ENCODE assay signal across 2 cellular contexts in the genomic region with DNA sequence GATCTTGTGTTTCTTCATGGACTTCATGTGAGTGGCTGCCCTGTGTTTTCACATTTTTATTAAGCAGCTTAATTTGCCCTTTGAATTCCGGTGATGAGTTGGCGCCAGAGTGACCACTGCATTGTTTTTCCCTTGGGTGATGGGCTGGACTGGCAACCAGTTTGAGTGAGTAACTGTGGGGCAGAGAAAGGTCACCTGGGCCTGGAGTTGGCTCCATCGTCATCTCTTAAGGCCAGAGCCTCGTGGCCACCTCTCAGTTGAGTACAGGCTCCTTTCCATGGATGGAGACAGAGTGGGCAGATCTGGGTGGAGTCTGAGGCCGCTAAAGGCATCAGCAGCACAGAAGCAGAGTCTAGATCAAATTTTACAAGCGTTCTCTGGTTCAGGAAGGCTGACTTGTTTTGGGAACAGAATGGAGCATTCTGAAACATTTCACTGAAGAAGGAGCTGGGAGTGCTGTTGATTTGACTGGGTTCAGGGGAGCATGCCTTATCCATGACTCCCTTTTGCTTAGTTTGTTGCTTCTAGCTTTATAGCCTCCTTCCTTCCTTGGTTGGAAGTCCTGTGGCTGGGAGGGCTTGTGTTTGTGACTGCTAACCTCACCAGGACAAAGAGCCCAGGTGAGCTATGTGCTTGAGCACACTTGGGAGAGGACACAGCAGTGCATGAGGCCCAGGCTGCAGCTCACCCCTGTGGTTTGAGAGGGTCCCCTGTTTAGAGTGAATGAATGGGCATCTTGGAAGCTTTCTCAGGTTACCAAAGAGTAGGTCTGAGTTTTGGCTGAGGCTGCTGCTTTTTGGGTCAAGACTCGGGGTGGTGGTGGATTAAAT.
TF ChIP-seq lines count a peak whose summit lies in the region.

No MANE protein-coding gene starts in this region.

TF ChIP-seq in GM23338, 12 proteins besides CTCF, POLR2A, EP300 and RAD21 (continues in another document):
- no peak for TF ChIP-seq JUNB (IDR thresholded peaks at IDR 0.05; ENCODE audit: unreplicated experiment)
- TF ChIP-seq ZNF114 (CRISPR knock-in tag; IDR thresholded peaks at IDR 0.05), result no peak
- no peak for TF ChIP-seq CREB1 (CRISPR knock-in tag; IDR thresholded peaks at IDR 0.05; ENCODE audit: low read depth)
- no peak for TF ChIP-seq POLR2AphosphoS5 (IDR thresholded peaks at IDR 0.05; ENCODE audit: low read depth)
- TF ChIP-seq, protein P1, sequence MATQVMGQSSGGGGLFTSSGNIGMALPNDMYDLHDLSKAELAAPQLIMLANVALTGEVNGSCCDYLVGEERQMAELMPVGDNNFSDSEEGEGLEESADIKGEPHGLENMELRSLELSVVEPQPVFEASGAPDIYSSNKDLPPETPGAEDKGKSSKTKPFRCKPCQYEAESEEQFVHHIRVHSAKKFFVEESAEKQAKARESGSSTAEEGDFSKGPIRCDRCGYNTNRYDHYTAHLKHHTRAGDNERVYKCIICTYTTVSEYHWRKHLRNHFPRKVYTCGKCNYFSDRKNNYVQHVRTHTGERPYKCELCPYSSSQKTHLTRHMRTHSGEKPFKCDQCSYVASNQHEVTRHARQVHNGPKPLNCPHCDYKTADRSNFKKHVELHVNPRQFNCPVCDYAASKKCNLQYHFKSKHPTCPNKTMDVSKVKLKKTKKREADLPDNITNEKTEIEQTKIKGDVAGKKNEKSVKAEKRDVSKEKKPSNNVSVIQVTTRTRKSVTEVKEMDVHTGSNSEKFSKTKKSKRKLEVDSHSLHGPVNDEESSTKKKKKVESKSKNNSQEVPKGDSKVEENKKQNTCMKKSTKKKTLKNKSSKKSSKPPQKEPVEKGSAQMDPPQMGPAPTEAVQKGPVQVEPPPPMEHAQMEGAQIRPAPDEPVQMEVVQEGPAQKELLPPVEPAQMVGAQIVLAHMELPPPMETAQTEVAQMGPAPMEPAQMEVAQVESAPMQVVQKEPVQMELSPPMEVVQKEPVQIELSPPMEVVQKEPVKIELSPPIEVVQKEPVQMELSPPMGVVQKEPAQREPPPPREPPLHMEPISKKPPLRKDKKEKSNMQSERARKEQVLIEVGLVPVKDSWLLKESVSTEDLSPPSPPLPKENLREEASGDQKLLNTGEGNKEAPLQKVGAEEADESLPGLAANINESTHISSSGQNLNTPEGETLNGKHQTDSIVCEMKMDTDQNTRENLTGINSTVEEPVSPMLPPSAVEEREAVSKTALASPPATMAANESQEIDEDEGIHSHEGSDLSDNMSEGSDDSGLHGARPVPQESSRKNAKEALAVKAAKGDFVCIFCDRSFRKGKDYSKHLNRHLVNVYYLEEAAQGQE (IDR thresholded peaks at IDR 0.05; ENCODE audit: unreplicated experiment), result no peak
- TF ChIP-seq NANOG (IDR thresholded peaks at IDR 0.05; ENCODE audit: borderline replicate concordance), result no peak
- no peak for TF ChIP-seq EZH2phosphoT487 (IDR thresholded peaks at IDR 0.05; ENCODE audit: unreplicated experiment)
- TF ChIP-seq ZNF331 (CRISPR knock-in tag; IDR thresholded peaks at IDR 0.05; ENCODE audit: low read depth), result no peak
- TF ChIP-seq, protein P2, sequence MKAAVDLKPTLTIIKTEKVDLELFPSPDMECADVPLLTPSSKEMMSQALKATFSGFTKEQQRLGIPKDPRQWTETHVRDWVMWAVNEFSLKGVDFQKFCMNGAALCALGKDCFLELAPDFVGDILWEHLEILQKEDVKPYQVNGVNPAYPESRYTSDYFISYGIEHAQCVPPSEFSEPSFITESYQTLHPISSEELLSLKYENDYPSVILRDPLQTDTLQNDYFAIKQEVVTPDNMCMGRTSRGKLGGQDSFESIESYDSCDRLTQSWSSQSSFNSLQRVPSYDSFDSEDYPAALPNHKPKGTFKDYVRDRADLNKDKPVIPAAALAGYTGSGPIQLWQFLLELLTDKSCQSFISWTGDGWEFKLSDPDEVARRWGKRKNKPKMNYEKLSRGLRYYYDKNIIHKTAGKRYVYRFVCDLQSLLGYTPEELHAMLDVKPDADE (IDR thresholded peaks at IDR 0.05), result no peak

TF ChIP-seq in K562, 482 proteins besides CTCF, POLR2A, EP300 and RAD21 (continues in another document):
- TF ChIP-seq NR2C2 (CRISPR knock-in tag; IDR thresholded peaks at IDR 0.05), result no peak
- TF ChIP-seq NR2C2 (tag; IDR thresholded peaks at IDR 0.05), result no peak
- TF ChIP-seq ZSCAN32 (CRISPR knock-in tag; IDR thresholded peaks at IDR 0.05), result no peak
- TF ChIP-seq, protein P3, sequence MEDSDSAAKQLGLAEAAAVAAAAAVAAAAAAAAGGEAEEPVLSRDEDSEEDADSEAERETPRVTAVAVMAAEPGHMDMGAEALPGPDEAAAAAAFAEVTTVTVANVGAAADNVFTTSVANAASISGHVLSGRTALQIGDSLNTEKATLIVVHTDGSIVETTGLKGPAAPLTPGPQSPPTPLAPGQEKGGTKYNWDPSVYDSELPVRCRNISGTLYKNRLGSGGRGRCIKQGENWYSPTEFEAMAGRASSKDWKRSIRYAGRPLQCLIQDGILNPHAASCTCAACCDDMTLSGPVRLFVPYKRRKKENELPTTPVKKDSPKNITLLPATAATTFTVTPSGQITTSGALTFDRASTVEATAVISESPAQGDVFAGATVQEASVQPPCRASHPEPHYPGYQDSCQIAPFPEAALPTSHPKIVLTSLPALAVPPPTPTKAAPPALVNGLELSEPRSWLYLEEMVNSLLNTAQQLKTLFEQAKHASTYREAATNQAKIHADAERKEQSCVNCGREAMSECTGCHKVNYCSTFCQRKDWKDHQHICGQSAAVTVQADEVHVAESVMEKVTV (CRISPR knock-in tag; IDR thresholded peaks at IDR 0.05), result no peak
- TF ChIP-seq, protein P4, sequence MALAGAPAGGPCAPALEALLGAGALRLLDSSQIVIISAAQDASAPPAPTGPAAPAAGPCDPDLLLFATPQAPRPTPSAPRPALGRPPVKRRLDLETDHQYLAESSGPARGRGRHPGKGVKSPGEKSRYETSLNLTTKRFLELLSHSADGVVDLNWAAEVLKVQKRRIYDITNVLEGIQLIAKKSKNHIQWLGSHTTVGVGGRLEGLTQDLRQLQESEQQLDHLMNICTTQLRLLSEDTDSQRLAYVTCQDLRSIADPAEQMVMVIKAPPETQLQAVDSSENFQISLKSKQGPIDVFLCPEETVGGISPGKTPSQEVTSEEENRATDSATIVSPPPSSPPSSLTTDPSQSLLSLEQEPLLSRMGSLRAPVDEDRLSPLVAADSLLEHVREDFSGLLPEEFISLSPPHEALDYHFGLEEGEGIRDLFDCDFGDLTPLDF (CRISPR knock-in tag; IDR thresholded peaks at IDR 0.05), result 0 out of 2 replicates have a peak, but pooled peaks have one; percentile 63
- TF ChIP-seq BHLHE40 (IDR thresholded peaks at IDR 0.05; ENCODE audit: low read length), result no peak
- TF ChIP-seq, protein P5, sequence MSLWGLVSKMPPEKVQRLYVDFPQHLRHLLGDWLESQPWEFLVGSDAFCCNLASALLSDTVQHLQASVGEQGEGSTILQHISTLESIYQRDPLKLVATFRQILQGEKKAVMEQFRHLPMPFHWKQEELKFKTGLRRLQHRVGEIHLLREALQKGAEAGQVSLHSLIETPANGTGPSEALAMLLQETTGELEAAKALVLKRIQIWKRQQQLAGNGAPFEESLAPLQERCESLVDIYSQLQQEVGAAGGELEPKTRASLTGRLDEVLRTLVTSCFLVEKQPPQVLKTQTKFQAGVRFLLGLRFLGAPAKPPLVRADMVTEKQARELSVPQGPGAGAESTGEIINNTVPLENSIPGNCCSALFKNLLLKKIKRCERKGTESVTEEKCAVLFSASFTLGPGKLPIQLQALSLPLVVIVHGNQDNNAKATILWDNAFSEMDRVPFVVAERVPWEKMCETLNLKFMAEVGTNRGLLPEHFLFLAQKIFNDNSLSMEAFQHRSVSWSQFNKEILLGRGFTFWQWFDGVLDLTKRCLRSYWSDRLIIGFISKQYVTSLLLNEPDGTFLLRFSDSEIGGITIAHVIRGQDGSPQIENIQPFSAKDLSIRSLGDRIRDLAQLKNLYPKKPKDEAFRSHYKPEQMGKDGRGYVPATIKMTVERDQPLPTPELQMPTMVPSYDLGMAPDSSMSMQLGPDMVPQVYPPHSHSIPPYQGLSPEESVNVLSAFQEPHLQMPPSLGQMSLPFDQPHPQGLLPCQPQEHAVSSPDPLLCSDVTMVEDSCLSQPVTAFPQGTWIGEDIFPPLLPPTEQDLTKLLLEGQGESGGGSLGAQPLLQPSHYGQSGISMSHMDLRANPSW (CRISPR knock-in tag; IDR thresholded peaks at IDR 0.05), result peak; percentile 91
- TF ChIP-seq GABPB1 (CRISPR knock-in tag; IDR thresholded peaks at IDR 0.05), result no peak
- TF ChIP-seq, protein P6, sequence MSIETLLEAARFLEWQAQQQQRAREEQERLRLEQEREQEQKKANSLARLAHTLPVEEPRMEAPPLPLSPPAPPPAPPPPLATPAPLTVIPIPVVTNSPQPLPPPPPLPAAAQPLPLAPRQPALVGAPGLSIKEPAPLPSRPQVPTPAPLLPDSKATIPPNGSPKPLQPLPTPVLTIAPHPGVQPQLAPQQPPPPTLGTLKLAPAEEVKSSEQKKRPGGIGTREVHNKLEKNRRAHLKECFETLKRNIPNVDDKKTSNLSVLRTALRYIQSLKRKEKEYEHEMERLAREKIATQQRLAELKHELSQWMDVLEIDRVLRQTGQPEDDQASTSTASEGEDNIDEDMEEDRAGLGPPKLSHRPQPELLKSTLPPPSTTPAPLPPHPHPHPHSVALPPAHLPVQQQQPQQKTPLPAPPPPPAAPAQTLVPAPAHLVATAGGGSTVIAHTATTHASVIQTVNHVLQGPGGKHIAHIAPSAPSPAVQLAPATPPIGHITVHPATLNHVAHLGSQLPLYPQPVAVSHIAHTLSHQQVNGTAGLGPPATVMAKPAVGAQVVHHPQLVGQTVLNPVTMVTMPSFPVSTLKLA (conservative IDR thresholded peaks at IDR 0.05), result no peak
- TF ChIP-seq SAFB2 (IDR thresholded peaks at IDR 0.05; ENCODE audit: borderline replicate concordance, low read depth, low read length, severe bottlenecking), result no peak
- TF ChIP-seq CBFB (CRISPR knock-in tag; IDR thresholded peaks at IDR 0.05), result no peak
- TF ChIP-seq EGR1 (conservative IDR thresholded peaks at IDR 0.05), result no peak
- TF ChIP-seq CREBBP (IDR thresholded peaks at IDR 0.05; ENCODE audit: low read depth, low read length), result no peak
- no peak for TF ChIP-seq TAF9B (IDR thresholded peaks at IDR 0.05; ENCODE audit: partially characterized antibody)
- TF ChIP-seq, protein P7, sequence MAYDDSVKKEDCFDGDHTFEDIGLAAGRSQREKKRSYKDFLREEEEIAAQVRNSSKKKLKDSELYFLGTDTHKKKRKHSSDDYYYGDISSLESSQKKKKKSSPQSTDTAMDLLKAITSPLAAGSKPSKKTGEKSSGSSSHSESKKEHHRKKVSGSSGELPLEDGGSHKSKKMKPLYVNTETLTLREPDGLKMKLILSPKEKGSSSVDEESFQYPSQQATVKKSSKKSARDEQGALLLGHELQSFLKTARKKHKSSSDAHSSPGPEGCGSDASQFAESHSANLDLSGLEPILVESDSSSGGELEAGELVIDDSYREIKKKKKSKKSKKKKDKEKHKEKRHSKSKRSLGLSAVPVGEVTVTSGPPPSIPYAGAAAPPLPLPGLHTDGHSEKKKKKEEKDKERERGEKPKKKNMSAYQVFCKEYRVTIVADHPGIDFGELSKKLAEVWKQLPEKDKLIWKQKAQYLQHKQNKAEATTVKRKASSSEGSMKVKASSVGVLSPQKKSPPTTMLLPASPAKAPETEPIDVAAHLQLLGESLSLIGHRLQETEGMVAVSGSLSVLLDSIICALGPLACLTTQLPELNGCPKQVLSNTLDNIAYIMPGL (CRISPR knock-in tag; IDR thresholded peaks at IDR 0.05), result peak; percentile 45; the same call in 1 of the 2 replicates
- TF ChIP-seq BRCA1 (IDR thresholded peaks at IDR 0.05), result no peak
- TF ChIP-seq BRCA1 (CRISPR knock-in tag; IDR thresholded peaks at IDR 0.05), result no peak
- TF ChIP-seq STAG1 (CRISPR knock-in tag; IDR thresholded peaks at IDR 0.05; ENCODE audit: borderline replicate concordance), result no peak
- TF ChIP-seq, protein P8, sequence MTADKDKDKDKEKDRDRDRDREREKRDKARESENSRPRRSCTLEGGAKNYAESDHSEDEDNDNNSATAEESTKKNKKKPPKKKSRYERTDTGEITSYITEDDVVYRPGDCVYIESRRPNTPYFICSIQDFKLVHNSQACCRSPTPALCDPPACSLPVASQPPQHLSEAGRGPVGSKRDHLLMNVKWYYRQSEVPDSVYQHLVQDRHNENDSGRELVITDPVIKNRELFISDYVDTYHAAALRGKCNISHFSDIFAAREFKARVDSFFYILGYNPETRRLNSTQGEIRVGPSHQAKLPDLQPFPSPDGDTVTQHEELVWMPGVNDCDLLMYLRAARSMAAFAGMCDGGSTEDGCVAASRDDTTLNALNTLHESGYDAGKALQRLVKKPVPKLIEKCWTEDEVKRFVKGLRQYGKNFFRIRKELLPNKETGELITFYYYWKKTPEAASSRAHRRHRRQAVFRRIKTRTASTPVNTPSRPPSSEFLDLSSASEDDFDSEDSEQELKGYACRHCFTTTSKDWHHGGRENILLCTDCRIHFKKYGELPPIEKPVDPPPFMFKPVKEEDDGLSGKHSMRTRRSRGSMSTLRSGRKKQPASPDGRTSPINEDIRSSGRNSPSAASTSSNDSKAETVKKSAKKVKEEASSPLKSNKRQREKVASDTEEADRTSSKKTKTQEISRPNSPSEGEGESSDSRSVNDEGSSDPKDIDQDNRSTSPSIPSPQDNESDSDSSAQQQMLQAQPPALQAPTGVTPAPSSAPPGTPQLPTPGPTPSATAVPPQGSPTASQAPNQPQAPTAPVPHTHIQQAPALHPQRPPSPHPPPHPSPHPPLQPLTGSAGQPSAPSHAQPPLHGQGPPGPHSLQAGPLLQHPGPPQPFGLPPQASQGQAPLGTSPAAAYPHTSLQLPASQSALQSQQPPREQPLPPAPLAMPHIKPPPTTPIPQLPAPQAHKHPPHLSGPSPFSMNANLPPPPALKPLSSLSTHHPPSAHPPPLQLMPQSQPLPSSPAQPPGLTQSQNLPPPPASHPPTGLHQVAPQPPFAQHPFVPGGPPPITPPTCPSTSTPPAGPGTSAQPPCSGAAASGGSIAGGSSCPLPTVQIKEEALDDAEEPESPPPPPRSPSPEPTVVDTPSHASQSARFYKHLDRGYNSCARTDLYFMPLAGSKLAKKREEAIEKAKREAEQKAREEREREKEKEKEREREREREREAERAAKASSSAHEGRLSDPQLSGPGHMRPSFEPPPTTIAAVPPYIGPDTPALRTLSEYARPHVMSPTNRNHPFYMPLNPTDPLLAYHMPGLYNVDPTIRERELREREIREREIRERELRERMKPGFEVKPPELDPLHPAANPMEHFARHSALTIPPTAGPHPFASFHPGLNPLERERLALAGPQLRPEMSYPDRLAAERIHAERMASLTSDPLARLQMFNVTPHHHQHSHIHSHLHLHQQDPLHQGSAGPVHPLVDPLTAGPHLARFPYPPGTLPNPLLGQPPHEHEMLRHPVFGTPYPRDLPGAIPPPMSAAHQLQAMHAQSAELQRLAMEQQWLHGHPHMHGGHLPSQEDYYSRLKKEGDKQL (CRISPR knock-in tag; IDR thresholded peaks at IDR 0.05; ENCODE audit: borderline replicate concordance), result no peak
- no peak for TF ChIP-seq ZNF274 (IDR thresholded peaks at IDR 0.05; ENCODE audit: borderline replicate concordance, low read depth, low read length)
- TF ChIP-seq ZNF507 (tag; conservative IDR thresholded peaks at IDR 0.05), result no peak
- TF ChIP-seq, protein P9, sequence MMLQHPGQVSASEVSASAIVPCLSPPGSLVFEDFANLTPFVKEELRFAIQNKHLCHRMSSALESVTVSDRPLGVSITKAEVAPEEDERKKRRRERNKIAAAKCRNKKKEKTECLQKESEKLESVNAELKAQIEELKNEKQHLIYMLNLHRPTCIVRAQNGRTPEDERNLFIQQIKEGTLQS (IDR thresholded peaks at IDR 0.05), result no peak
- TF ChIP-seq, protein P9 (CRISPR knock-in tag; conservative IDR thresholded peaks at IDR 0.05), result no peak
- no peak for TF ChIP-seq POLR3G (IDR thresholded peaks at IDR 0.05; ENCODE audit: extremely low read depth, insufficient read length, insufficient replicate concordance)
